Comparison of ENCODE assay signal across 9 cellular contexts in the genomic region with DNA sequence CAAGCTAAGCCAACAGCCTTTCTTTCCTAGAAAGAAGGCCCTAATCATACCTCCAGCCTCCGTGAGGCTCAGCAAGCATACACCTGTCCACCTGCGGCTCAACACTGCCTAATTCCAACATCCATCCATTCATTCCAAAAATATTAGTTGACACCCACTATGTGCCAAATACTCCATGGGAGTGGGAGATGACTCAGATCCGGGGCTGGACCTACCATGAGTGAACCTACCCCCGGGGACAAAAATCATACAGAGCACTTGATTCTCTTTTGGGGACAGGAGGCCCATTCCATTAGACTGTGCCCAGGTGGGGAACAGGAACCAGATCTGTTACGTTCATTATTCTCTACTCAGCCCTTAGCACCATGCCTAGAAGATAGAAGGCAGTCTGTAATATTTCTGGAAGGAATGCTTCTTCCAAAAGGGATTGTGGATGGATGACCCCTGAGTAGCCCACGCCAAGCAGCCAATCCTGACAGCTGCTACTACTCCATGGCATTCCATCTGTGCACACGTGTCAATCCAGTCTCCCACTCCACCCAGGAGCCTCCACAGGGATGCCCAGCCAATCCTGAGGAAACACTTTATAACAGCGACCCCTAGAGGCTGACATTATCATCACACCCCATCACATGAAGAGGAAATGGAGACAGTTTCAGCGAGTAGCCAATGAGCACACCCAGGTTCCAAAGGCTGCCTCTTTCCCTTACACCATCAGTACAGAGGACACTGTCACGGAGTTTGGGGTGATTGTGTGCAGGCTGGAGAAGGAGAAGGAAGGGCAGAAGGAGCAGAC.
DNase-seq lines count a peak whose midpoint lies in the region; ATAC-seq and TF ChIP-seq lines count a peak whose summit lies in the region.
"Had no signal": no experiment of that assay in that cellular context is flagged by ENCODE, and none has a peak within 500 bp of the region (broad histone marks: within the 10 kb centered on the region; RNA-seq: fewer than 3 reads in every experiment).

No MANE protein-coding gene starts in this region.

- RAD21 ChIA-PET in HCT116 (lab: Charles Lee; ENCODE audit: low non-redundant PET in 1 of 2, low total read pairs in 2 of 2, uncharacterized antibody in 2 of 2, unreplicated experiment in 2 of 2), result no interaction called here

- H3K4me1 ChIP-seq in HCT116 (ENCODE audit: control insufficient read depth in 1 of 2, insufficient read depth in 2 of 2, low read length in 2 of 2), result peaks cover 0 to 15% of the 10 kb centered on the region in 2 experiments; a peak in 2 of 4 replicates
- no peaks in the 10 kb centered on the region for H3K4me1 ChIP-seq in PC-3 (ENCODE audit: insufficient read depth, low read length)

- TF ChIP-seq CTCF in HCT116 (IDR thresholded peaks at IDR 0.05 in 2 of 3, conservative IDR thresholded peaks at IDR 0.05 in 1 of 3; ENCODE audit: borderline replicate concordance in 1 of 3, insufficient read depth in 1 of 3, low read depth in 2 of 3, low read length in 2 of 3), result peak; percentile 43 to 88 (median 70); a peak in 5 of 6 replicates
- TF ChIP-seq CTCF in PC-3 (conservative IDR thresholded peaks at IDR 0.05; ENCODE audit: low read depth, low read length), result peak; percentile 70
- peak; percentile 21 for TF ChIP-seq CTCF in foreskin fibroblast (IDR thresholded peaks at IDR 0.05; ENCODE audit: low read depth, low read length)

- H3K4me3 Mint-ChIP-seq in activated T-helper 17 cell treated with anti-CD3 and anti-CD28 coated beads, Interleukin-2, amount 50 U/mL, for 72 hours, result no peak overlapping the region
- H3K4me3 Mint-ChIP-seq: naive B cell had no signal

- H3K79me2 ChIP-seq in HCT116 (ENCODE audit: insufficient read depth, low read length) (no peaks in the 10 kb centered on the region), PC-3 (ENCODE audit: low read length) (no peaks in the 10 kb centered on the region)

- POLR2A ChIA-PET in HCT116 (lab: Charles Lee) (no interaction called here), PC-3 (lab: Charles Lee; ENCODE audit: unreplicated experiment) (no interaction called here)

- H3K9ac ChIP-seq in HCT116 (ENCODE audit: low read length) (no peak overlapping the region), PC-3 (ENCODE audit: low read length) (no peak overlapping the region)

- no peaks in the 10 kb centered on the region for H4K20me1 ChIP-seq in HCT116 (ENCODE audit: insufficient read depth)
- no peaks in the 10 kb centered on the region for H4K20me1 ChIP-seq in PC-3 (ENCODE audit: low read length)

- BruUV-seq in HCT116 (replicated peaks; lab: Mats Ljungman, UMichigan) (no TSS peak), PC-3 (replicated peaks; lab: Mats Ljungman, UMichigan) (no TSS peak)

- H3K4me2 ChIP-seq in HCT116 (ENCODE audit: low read length), result no peak overlapping the region
- H3K4me2 ChIP-seq in PC-3 (ENCODE audit: low read length), result no peak overlapping the region

- no peaks in the 10 kb centered on the region for H3K4me1 Mint-ChIP-seq in activated T-helper 17 cell treated with anti-CD3 and anti-CD28 coated beads, Interleukin-2, amount 50 U/mL, for 72 hours

- no peak overlapping the region for H3K27ac Mint-ChIP-seq in activated T-helper 17 cell treated with anti-CD3 and anti-CD28 coated beads, Interleukin-2, amount 50 U/mL, for 72 hours

- DNase-seq in DMS153 treated with DMSO at 0.1 percent for 48 hours (lab: John Stamatoyannopoulos, UW; ENCODE audit: unreplicated experiment) (peak; percentile 19), HCT116 (ENCODE audit: low read depth, low spot score) (peak; percentile 50), PC-3 (peak; percentile 29), foreskin fibroblast (no peak), globus pallidus (ENCODE audit: low spot score) (no peak)
- DNase-seq in activated naive CD4-positive, alpha-beta T cell treated with Interleukin-2 at 50 U/mL for 16 hours, result no peak
- DNase-seq: naive B cell had no signal

- H3K27ac ChIP-seq in HCT116 (ENCODE audit: low read depth, low read length), result no peak overlapping the region
- no peak overlapping the region for H3K27ac ChIP-seq in PC-3 (ENCODE audit: low read length)

- no peaks in the 10 kb centered on the region for H3F3A ChIP-seq in PC-3 (ENCODE audit: low read length, unreplicated experiment)

- ATAC-seq in HCT116 (peak; percentile 92), PC-3 (no peak), GM18511 (IDR thresholded peaks at IDR 0.05; ENCODE audit: unreplicated experiment) (no peak)
- no peak for ATAC-seq in activated T-helper 17 cell treated with anti-CD3 and anti-CD28 coated beads, Interleukin-2, amount 50 U/mL, for 72 hours (replicated peaks)

- CTCF ChIA-PET in HCT116 (lab: Charles Lee), result interaction anchor here (0.6 to 1.9 kb wide), 2 partner anchors 10 to 11 kb away, joined by 3 to 6 read pairs; no protein-coding TSS in a partner anchor
- CTCF ChIA-PET in PC-3 (lab: Charles Lee), result no interaction called here

- no peaks in the 10 kb centered on the region for H3K9me2 ChIP-seq in HCT116 (ENCODE audit: insufficient read depth)
- no peaks in the 10 kb centered on the region for H3K9me2 ChIP-seq in PC-3 (replicated peaks; ENCODE audit: low read length)

- H3K9me3 Mint-ChIP-seq in activated T-helper 17 cell treated with anti-CD3 and anti-CD28 coated beads, Interleukin-2, amount 50 U/mL, for 72 hours, result no peaks in the 10 kb centered on the region

- H3K27me3 Mint-ChIP-seq in activated T-helper 17 cell treated with anti-CD3 and anti-CD28 coated beads, Interleukin-2, amount 50 U/mL, for 72 hours, result peaks cover 11% of the 10 kb centered on the region

- peak; percentile 68 for TF ChIP-seq RAD21 in HCT116 (IDR thresholded peaks at IDR 0.05; ENCODE audit: low read depth)

- no peaks in the 10 kb centered on the region for H3K9me3 ChIP-seq in HCT116 (ENCODE audit: control insufficient read depth in 1 of 2, insufficient read depth in 1 of 2, low read depth in 1 of 2, low read length in 2 of 2)
- no peaks in the 10 kb centered on the region for H3K9me3 ChIP-seq in PC-3 (ENCODE audit: low read length)

- H3K4me3 ChIP-seq in HCT116 (replicated peaks in 1 of 2; ENCODE audit: low read depth in 1 of 2, low read length in 2 of 2) (no peak overlapping the region), PC-3 (ENCODE audit: low read length) (no peak overlapping the region), foreskin fibroblast (ENCODE audit: low read depth in 1 of 2, low read length in 2 of 2) (no peak overlapping the region)

- H3K27me3 ChIP-seq in HCT116 (ENCODE audit: insufficient read depth, low read length), result no peaks in the 10 kb centered on the region
- H3K27me3 ChIP-seq in PC-3 (ENCODE audit: low read length), result peaks cover 30% of the 10 kb centered on the region

- H3K36me3 Mint-ChIP-seq in activated T-helper 17 cell treated with anti-CD3 and anti-CD28 coated beads, Interleukin-2, amount 50 U/mL, for 72 hours (ENCODE audit: low read depth), result no peaks in the 10 kb centered on the region
- H3K36me3 Mint-ChIP-seq: naive B cell had no signal

- no peak for TF ChIP-seq POLR2A in HCT116 (IDR thresholded peaks at IDR 0.05; ENCODE audit: borderline replicate concordance, extremely low read depth, insufficient read depth, insufficient read length)

- H3K36me3 ChIP-seq in HCT116 (ENCODE audit: control insufficient read depth in 1 of 2, insufficient read depth in 2 of 2, low read length in 2 of 2), result no peaks in the 10 kb centered on the region
- no peaks in the 10 kb centered on the region for H3K36me3 ChIP-seq in PC-3 (ENCODE audit: low read depth, low read length)

- peak overlapping the region; percentile 29 for H2AFZ ChIP-seq in HCT116 (ENCODE audit: low read depth, low read length, poor library complexity, severe bottlenecking)
- H2AFZ ChIP-seq in PC-3 (ENCODE audit: low read length), result no peak overlapping the region

- intact Hi-C loops in HCT116 (cut with micrococcal nuclease), result no loop called here
- intact Hi-C loops in PC-3 (cut with micrococcal nuclease), result no loop called here

TF ChIP-seq in HCT116, 20 proteins besides CTCF, POLR2A, EP300 and RAD21:
- TF ChIP-seq TCF7L2 (IDR thresholded peaks at IDR 0.05; ENCODE audit: borderline replicate concordance, extremely low read depth, insufficient read depth, insufficient read length) (no peak), ZFX (IDR thresholded peaks at IDR 0.05) (no peak), FOSL1 (IDR thresholded peaks at IDR 0.05; ENCODE audit: low read depth) (no peak), YY1 (IDR thresholded peaks at IDR 0.05; ENCODE audit: extremely low read depth, insufficient replicate concordance, low read depth, low read length) (no peak), EGR1 (IDR thresholded peaks at IDR 0.05; ENCODE audit: low read depth) (no peak), SP1 (IDR thresholded peaks at IDR 0.05; ENCODE audit: low read depth) (no peak), SRF (IDR thresholded peaks at IDR 0.05; ENCODE audit: low read depth) (no peak)
- TF ChIP-seq, protein P1, sequence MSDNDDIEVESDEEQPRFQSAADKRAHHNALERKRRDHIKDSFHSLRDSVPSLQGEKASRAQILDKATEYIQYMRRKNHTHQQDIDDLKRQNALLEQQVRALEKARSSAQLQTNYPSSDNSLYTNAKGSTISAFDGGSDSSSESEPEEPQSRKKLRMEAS (IDR thresholded peaks at IDR 0.05), result no peak

Comparison
In these comparisons a context has a peak if more than half of its experiments do, and no peak if none do; other contexts are left out.
1. DNase-seq: peak in DMS153 treated with DMSO at 0.1 percent for 48 hours (single experiment), HCT116 (single experiment) and PC-3 (single experiment); none in foreskin fibroblast (0 of 2), globus pallidus (single experiment) and activated naive CD4-positive, alpha-beta T cell treated with Interleukin-2 at 50 U/mL for 16 hours (single experiment).
2. Peak in every context shown above with its lines, with median percentiles within 50 percentile points of each other: CTCF ChIP-seq.